Comparison of ENCODE assay signal across 1 cellular context in the genomic region with DNA sequence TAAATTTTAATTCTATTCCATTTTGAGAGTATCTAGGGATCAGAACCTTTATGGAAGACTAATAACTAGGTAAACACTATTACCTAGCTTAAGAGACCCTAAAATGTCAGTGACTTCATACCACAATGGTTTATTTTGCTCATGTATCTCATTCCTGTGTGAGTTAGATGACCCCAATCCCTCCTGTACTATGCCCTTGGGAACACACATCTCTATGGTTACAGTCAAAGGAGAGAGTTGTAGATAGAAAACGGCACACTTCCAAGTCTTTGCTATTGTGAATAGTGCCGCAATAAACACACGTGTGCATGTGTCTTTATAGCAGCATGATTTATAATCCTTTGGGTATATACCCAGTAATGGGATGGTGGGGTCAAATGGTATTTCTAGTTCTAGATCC. TPM values are rescaled to one million over a fixed set of nuclear protein-coding genes. Genes with fewer than 3 reads are reported as not detected.
"Had no signal": no experiment of that assay in that cellular context is flagged by ENCODE, and none has a peak within 500 bp of the region (broad histone marks: within the 10 kb centered on the region; RNA-seq: fewer than 3 reads in every experiment).

No MANE protein-coding gene starts in this region.

RNA-seq across cellular contexts. Expression of gene ITGA1, which starts 31.1 kb away (rescaled TPM):
- total RNA-seq: G401 had no signal
